13 cellular contexts compared by ENCODE assay signal in genomic region chr2:46352621-46353020, GRCh38. TPM values are rescaled to one million over a fixed set of nuclear protein-coding genes. Genes with fewer than 3 reads are reported as not detected.
DNase-seq lines count a peak whose midpoint lies in the region; TF ChIP-seq lines count a peak whose summit lies in the region.
"Had no signal": no experiment of that assay in that cellular context is flagged by ENCODE, and none has a peak within 500 bp of the region (broad histone marks: within the 10 kb centered on the region; RNA-seq: fewer than 3 reads in every experiment).

No MANE protein-coding gene starts in this region.

- H3K4me2 ChIP-seq in GM23248 (ENCODE audit: unreplicated experiment): no peak overlapping the region

- in situ Hi-C loops in GM23248 (cut with MboI): no loop called here

- H3K27me3 Mint-ChIP-seq in activated CD4-positive, alpha-beta T cell treated with anti-CD3 and anti-CD28 coated beads, Interleukin-2, amount 10 ng/mL, durations not matched to agents 24 days and 14 days: no peaks in the 10 kb centered on the region
- H3K27me3 Mint-ChIP-seq in chondrocyte (ENCODE audit: low read depth) (no peaks in the 10 kb centered on the region), nephron progenitor cell (ENCODE audit: low read depth, poor library complexity) (peaks cover 8% of the 10 kb centered on the region)

- H3K9me3 Mint-ChIP-seq in activated CD4-positive, alpha-beta T cell treated with anti-CD3 and anti-CD28 coated beads, Interleukin-2, amount 10 ng/mL, durations not matched to agents 24 days and 14 days: peaks cover 10% of the 10 kb centered on the region
- H3K9me3 Mint-ChIP-seq in chondrocyte (ENCODE audit: low read depth): no peaks in the 10 kb centered on the region
- no peaks in the 10 kb centered on the region for H3K9me3 Mint-ChIP-seq in nephron progenitor cell

- H3K9me3 ChIP-seq in thyroid gland (no peaks in the 10 kb centered on the region), prostate gland (no peaks in the 10 kb centered on the region), GM23248 (ENCODE audit: low read depth) (no peaks in the 10 kb centered on the region)
- H3K9me3 ChIP-seq: adrenal gland had no signal

- WGBS in thyroid gland, 2 donors: 93 to 95% methylated on average over 8 of the region's 8 CpGs
- 86% methylated on average over 8 of the region's 8 CpGs for WGBS in prostate gland
- 95 to 99% methylated on average over 8 of the region's 8 CpGs for WGBS in GM23248 (ENCODE audit: low coverage in 1 of 2, low lambda C conversion rate in 2 of 2, missing lambda C conversion rate in 2 of 2), 2 experiments

- H3K27ac Mint-ChIP-seq in activated CD4-positive, alpha-beta T cell treated with anti-CD3 and anti-CD28 coated beads, Interleukin-2, amount 10 ng/mL, durations not matched to agents 24 days and 14 days: peak overlapping the region; percentile 94
- H3K27ac Mint-ChIP-seq in chondrocyte (ENCODE audit: unreplicated experiment) (no peak overlapping the region), nephron progenitor cell (no peak overlapping the region)

- TF ChIP-seq POLR2A in thyroid gland (IDR thresholded peaks at IDR 0.05) (no peak), prostate gland (IDR thresholded peaks at IDR 0.05) (no peak)

- no peaks in the 10 kb centered on the region for H3F3A ChIP-seq in GM23248 (ENCODE audit: insufficient read depth)

- no peaks in the 10 kb centered on the region for H3K9me2 ChIP-seq in GM23248 (ENCODE audit: insufficient read depth)

- H3K36me3 Mint-ChIP-seq in activated CD4-positive, alpha-beta T cell treated with anti-CD3 and anti-CD28 coated beads, Interleukin-2, amount 10 ng/mL, durations not matched to agents 24 days and 14 days (ENCODE audit: low read depth): peaks cover 24% of the 10 kb centered on the region
- H3K36me3 Mint-ChIP-seq in chondrocyte (ENCODE audit: low read depth) (peaks cover 47% of the 10 kb centered on the region), nephron progenitor cell (ENCODE audit: low read depth) (no peaks in the 10 kb centered on the region)

- no peak overlapping the region for H3K9ac ChIP-seq in GM23248

- H3K36me3 ChIP-seq in thyroid gland (peaks cover 28 to 44% of the 10 kb centered on the region in 2 donors), prostate gland (no peaks in the 10 kb centered on the region), GM23248 (ENCODE audit: low read depth) (peaks cover 18% of the 10 kb centered on the region)

- no peaks in the 10 kb centered on the region for H4K20me1 ChIP-seq in GM23248 (ENCODE audit: insufficient read depth)

- H3K27ac ChIP-seq in layer of hippocampus (ENCODE audit: low read depth, low read length) (peak overlapping the region; percentile 59), thyroid gland (peak overlapping the region in 2 of 3 donors; percentile 54 to 76), prostate gland (no peak overlapping the region), GM23248 (no peak overlapping the region)

- peaks cover 66% of the 10 kb centered on the region for H3K4me1 Mint-ChIP-seq in activated CD4-positive, alpha-beta T cell treated with anti-CD3 and anti-CD28 coated beads, Interleukin-2, amount 10 ng/mL, durations not matched to agents 24 days and 14 days
- no peaks in the 10 kb centered on the region for H3K4me1 Mint-ChIP-seq in chondrocyte (ENCODE audit: low read depth)
- H3K4me1 Mint-ChIP-seq in nephron progenitor cell: no peaks in the 10 kb centered on the region

- H3K27me3 ChIP-seq in layer of hippocampus (ENCODE audit: control insufficient read depth, insufficient read depth, low read length) (no peaks in the 10 kb centered on the region), thyroid gland (no peaks in the 10 kb centered on the region), prostate gland (replicated peaks; ENCODE audit: insufficient read depth) (no peaks in the 10 kb centered on the region), GM23248 (replicated peaks; ENCODE audit: insufficient read depth) (no peaks in the 10 kb centered on the region)
- H3K27me3 ChIP-seq: adrenal gland had no signal

- H3K4me3 ChIP-seq in thyroid gland (replicated peaks in 1 of 3) (no peak overlapping the region), prostate gland (no peak overlapping the region), GM23248 (no peak overlapping the region)
- H3K4me3 ChIP-seq: adrenal gland had no signal

- no peak overlapping the region for H2AFZ ChIP-seq in GM23248

- no peak for DNase-seq in activated CD4-positive, alpha-beta T cell treated with anti-CD3 and anti-CD28 coated beads, Interleukin-2, amount 10 ng/mL, durations not matched to agents 24 days and 14 days
- DNase-seq in activated CD4-positive, alpha-beta T cell treated with anti-CD3 and anti-CD28 coated beads for 48 hours: no peak
- DNase-seq in chondrocyte (ENCODE audit: low spot score) (no peak), thyroid gland (no peak), prostate gland (ENCODE audit: low spot score) (no peak), nephron progenitor cell (no peak), GM23248 (no peak)
- DNase-seq: GOT3; mesendoderm; NCI-H446 treated with DMSO at 0.1 percent for 48 hours; stimulated activated CD4-positive, alpha-beta T cell treated with anti-CD3 and anti-CD28 coated beads, Interleukin-12 subunit alpha, Interleukin-12 subunit beta, amount 100 ng/mL, for 4 hours had no signal

- peak; percentile 35 for TF ChIP-seq CTCF in chondrocyte (IDR thresholded peaks at IDR 0.05)
- no peak for TF ChIP-seq CTCF in thyroid gland (IDR thresholded peaks at IDR 0.05)
- no peak for TF ChIP-seq CTCF in prostate gland (IDR thresholded peaks at IDR 0.05)
- no peak for TF ChIP-seq CTCF in nephron progenitor cell (IDR thresholded peaks at IDR 0.05)

- no peaks in the 10 kb centered on the region for H3K79me2 ChIP-seq in GM23248 (ENCODE audit: insufficient read depth)

- H3K4me3 Mint-ChIP-seq in activated CD4-positive, alpha-beta T cell treated with anti-CD3 and anti-CD28 coated beads, Interleukin-2, amount 10 ng/mL, durations not matched to agents 24 days and 14 days: peak overlapping the region; percentile 78
- no peak overlapping the region for H3K4me3 Mint-ChIP-seq in chondrocyte (ENCODE audit: unreplicated experiment)
- H3K4me3 Mint-ChIP-seq in nephron progenitor cell: no peak overlapping the region

- intact Hi-C loops in activated CD4-positive, alpha-beta T cell treated with anti-CD3 and anti-CD28 coated beads, Interleukin-2, amount 10 ng/mL, durations not matched to agents 24 days and 14 days (cut with micrococcal nuclease): loop anchor here (1.0 to 5.0 kb wide), 3 partner anchors 11 to 115 kb away; partner anchors contain the start of gene EPAS1
- intact Hi-C loops in thyroid gland (cut with DNase I): no loop called here
- intact Hi-C loops in prostate gland (cut with DNase I): no loop called here

- H3K4me1 ChIP-seq in thyroid gland (peaks cover 0 to 11% of the 10 kb centered on the region in 2 donors), prostate gland (replicated peaks) (no peaks in the 10 kb centered on the region), GM23248 (ENCODE audit: insufficient read depth) (no peaks in the 10 kb centered on the region)

RNA-seq across cellular contexts. Expression of gene EPAS1, which starts 55.4 kb away (rescaled TPM):
- 16.2 and 19.4 TPM in 2 replicates for total RNA-seq in activated CD4-positive, alpha-beta T cell treated with anti-CD3 and anti-CD28 coated beads, Interleukin-2, amount 10 ng/mL, durations not matched to agents 24 days and 14 days
- total RNA-seq in chondrocyte: 14.5 to 126 TPM (median 122 TPM) in 3 replicates
- 100 to 1,000 TPM; 124 to 563 (median 182) TPM for total RNA-seq in thyroid gland
- total RNA-seq in prostate gland: 100 to 1,000 TPM; 109 to 356 TPM
- 66.3 and 73.8 TPM in 2 replicates for total RNA-seq in GM23248 (2014; rRNA removed; shearing (Covaris generic))
- polyA plus RNA-seq in GM23248 (2016; fragmentation: Nextera tagmentation; extraction: Ambion mirVana): 45.2 and 47.5 TPM in 2 replicates

Comparison
In these comparisons a context has a peak if more than half of its experiments do, and no peak if none do; other contexts are left out.
1. H3K27ac ChIP-seq: peak in layer of hippocampus (single experiment) and thyroid gland (2 of 3); none in prostate gland (0 of 2) and GM23248 (single experiment).